Comparison of ENCODE assay signal across 23 cellular contexts in genomic region chr5:9786378-9787360, GRCh38.
"Had no signal": no experiment of that assay in that cellular context is flagged by ENCODE, and none has a peak within 500 bp of the region (broad histone marks: within the 10 kb centered on the region; RNA-seq: fewer than 3 reads in every experiment).

No MANE protein-coding gene starts in this region.

- ATAC-seq: naive thymus-derived CD4-positive, alpha-beta T cell; natural killer cell treated with Interleukin-12 subunit alpha and Interleukin-12 subunit beta and Interleukin-15 and Interleukin-18, amount 100 ng/mL, for 72 hours; pancreas; stimulated activated naive B cell treated with anti-CD40 and anti-IgM and Interleukin-4, amounts not matched to agents 10 μg/mL and 1 μg/mL and 100 μg/mL, for 72 hours; stimulated activated naive CD8-positive, alpha-beta T cell treated with anti-CD3 and anti-CD28 coated beads, Interleukin-15, Interleukin-2, amounts not matched to agents 100 U/mL and 50 U/mL, for 24 hours had no signal

- H3K27ac ChIP-seq: hepatocyte, left ventricle myocardium inferior, pancreas, prostate gland, sigmoid colon, spleen, suprapubic skin, thoracic aorta, tibial artery, uterus had no signal

- H3K27me3 ChIP-seq: hepatocyte, pancreas, sigmoid colon, spleen, suprapubic skin, tibial artery, uterus had no signal

- H3K4me2 ChIP-seq: hepatocyte had no signal

- DNase-seq: islet precursor cell; left ventricle myocardium inferior; mesendoderm; naive thymus-derived CD4-positive, alpha-beta T cell; pancreas; posterior cingulate gyrus; retina; right cardiac atrium; sigmoid colon; small intestine; spleen; stimulated activated CD4-positive, alpha-beta T cell treated with anti-CD3 and anti-CD28 coated beads, Interleukin-1b, Interleukin-23, amount 100 ng/mL, for 48 hours; stimulated activated CD4-positive, alpha-beta T cell treated with anti-CD3 and anti-CD28 coated beads, Interleukin-2, amount 100 ng/mL, for 48 hours; stimulated activated naive B cell treated with anti-CD40 and anti-IgM and Interleukin-4, amounts not matched to agents 10 μg/mL and 1 μg/mL and 100 μg/mL, for 72 hours; stimulated activated naive CD8-positive, alpha-beta T cell treated with anti-CD3 and anti-CD28 coated beads, Interleukin-15, Interleukin-2, amounts not matched to agents 100 U/mL and 50 U/mL, for 24 hours; tibial artery; uterus had no signal

- H3K79me2 ChIP-seq: hepatocyte had no signal

- H3K36me3 ChIP-seq: left ventricle myocardium inferior, pancreas, prostate gland, sigmoid colon, spleen, suprapubic skin, thoracic aorta, tibial artery, uterus had no signal

- H3K9me3 ChIP-seq: left ventricle myocardium inferior, pancreas, prostate gland, sigmoid colon, suprapubic skin, thoracic aorta, tibial artery, uterus had no signal

- H3K4me3 ChIP-seq: hepatocyte, left ventricle myocardium inferior, lung, pancreas, prostate gland, sigmoid colon, spleen, suprapubic skin, thoracic aorta, tibial artery, uterus had no signal

- H2AFZ ChIP-seq: hepatocyte had no signal

- H3K4me1 ChIP-seq: pancreas, prostate gland, spleen, suprapubic skin, tibial artery, uterus had no signal
